In the genomic region with DNA sequence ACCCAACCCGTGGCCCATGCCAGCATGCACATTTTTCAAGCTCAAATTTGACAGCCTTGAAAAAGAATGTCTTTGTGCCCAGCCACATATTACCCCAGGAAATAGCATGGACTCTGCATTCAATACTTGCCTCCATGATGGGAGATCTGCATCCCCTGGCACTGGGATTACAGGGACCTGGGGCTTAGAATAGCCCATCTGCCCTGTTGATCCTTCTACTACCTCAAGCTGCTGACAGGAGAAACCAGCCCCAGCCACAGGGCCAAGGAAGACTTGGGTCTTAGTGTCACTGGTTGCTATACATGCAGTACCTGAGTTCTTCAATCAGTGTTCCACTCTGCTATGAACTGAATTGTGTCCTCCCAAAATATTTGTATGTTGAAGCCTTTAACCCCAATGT, we compare ENCODE assay signal across 1 cellular context.
TF ChIP-seq lines count a peak whose summit lies in the region.

No MANE protein-coding gene starts in this region.

TF ChIP-seq in H1, 55 proteins besides CTCF, POLR2A, EP300 and RAD21:
- no peak for TF ChIP-seq BCL11A (IDR thresholded peaks at IDR 0.05; ENCODE audit: low read depth in 2 of 2, low read length in 2 of 2)
- TF ChIP-seq BRCA1 (IDR thresholded peaks at IDR 0.05; ENCODE audit: low read depth, low read length), result no peak
TF ChIP-seq in H1: peak in this region for 0.
